ENCODE assay signal across 9 cellular contexts in the genomic region with DNA sequence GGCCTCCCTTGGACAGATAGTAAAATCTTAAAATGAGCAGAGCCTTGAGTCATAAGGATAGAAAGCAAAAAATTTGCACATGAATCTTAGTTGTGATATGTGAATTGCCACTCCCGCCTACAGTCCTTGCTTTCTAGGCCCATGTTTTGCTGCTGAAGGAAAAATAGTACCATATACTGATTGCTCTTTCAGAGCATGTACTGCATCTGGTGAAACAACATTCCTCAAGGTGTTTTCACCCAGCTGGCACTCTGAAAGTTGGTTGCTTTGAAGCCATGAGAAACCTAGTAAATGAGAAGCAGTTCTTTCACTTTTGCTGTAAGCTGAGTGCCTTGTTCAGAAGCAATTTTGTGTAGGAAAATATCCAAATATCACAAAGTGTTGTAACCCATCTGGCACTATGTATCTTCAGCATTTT. TPM values are rescaled to one million over a fixed set of nuclear protein-coding genes. Genes with fewer than 3 reads are reported as not detected.
DNase-seq lines count a peak whose midpoint lies in the region; ATAC-seq lines count a peak whose summit lies in the region.
"Had no signal": no experiment of that assay in that cellular context is flagged by ENCODE, and none has a peak within 500 bp of the region (broad histone marks: within the 10 kb centered on the region; RNA-seq: fewer than 3 reads in every experiment).

No MANE protein-coding gene starts in this region.

- intact Hi-C loops in left cardiac atrium (cut with DNase I): loop anchor here in 1 of 2 donors (5.0 kb wide), 1 partner anchor 38 kb away; no protein-coding TSS in a partner anchor
- intact Hi-C loops in Right ventricle myocardium superior (cut with DNase I): no loop called here

- no peaks in the 10 kb centered on the region for H3K9me3 ChIP-seq in adipocyte (ENCODE audit: control insufficient read depth, low read length)
- H3K9me3 ChIP-seq in thymus (ENCODE audit: control insufficient read depth): no peaks in the 10 kb centered on the region

- H3K36me3 ChIP-seq in adipocyte (ENCODE audit: control insufficient read depth, insufficient read depth, low read length, severe bottlenecking): peaks cover 47% of the 10 kb centered on the region
- H3K36me3 ChIP-seq in thymus (ENCODE audit: control insufficient read depth, insufficient read depth): peaks cover 27% of the 10 kb centered on the region

- H3K4me1 ChIP-seq in adipocyte (ENCODE audit: control insufficient read depth, insufficient read depth, low read length): peaks cover 51% of the 10 kb centered on the region
- no peaks in the 10 kb centered on the region for H3K4me1 ChIP-seq in thymus (ENCODE audit: control insufficient read depth, insufficient read depth, low read length)

- ATAC-seq in left cardiac atrium (peak; percentile 29 to 39), Right ventricle myocardium superior (ENCODE audit: poor library complexity) (no peak), HG03025 (IDR thresholded peaks at IDR 0.05; ENCODE audit: low FRiP score, unreplicated experiment) (peak; percentile 72)

- H3K27me3 ChIP-seq in adipocyte (replicated peaks; ENCODE audit: control insufficient read depth, insufficient read depth, low read length): no peaks in the 10 kb centered on the region
- no peaks in the 10 kb centered on the region for H3K27me3 ChIP-seq in thymus (ENCODE audit: control insufficient read depth, insufficient read depth)

- H3K4me3 ChIP-seq in adipocyte (ENCODE audit: low read length) (peak overlapping the region; percentile 14), thymus (ENCODE audit: low read length) (no peak overlapping the region)

- 94% methylated on average over 1 of the region's 1 CpG for WGBS in thymus

- H3K9ac ChIP-seq in adipocyte (ENCODE audit: low read length): peak overlapping the region; percentile 39

- DNase-seq in left cardiac atrium (no peak), Right ventricle myocardium superior (no peak), adipocyte (ENCODE audit: low read depth) (peak; percentile 18), 8988T (no peak), NOMO-1 treated with DMSO at 0.1 percent for 48 hours (lab: John Stamatoyannopoulos, UW; ENCODE audit: unreplicated experiment) (no peak), DMS153 treated with DMSO at 0.1 percent for 48 hours (lab: John Stamatoyannopoulos, UW; ENCODE audit: unreplicated experiment) (no peak)
- DNase-seq: activated naive CD8-positive, alpha-beta T cell treated with anti-CD3 and anti-CD28 coated beads, Interleukin-2, amount 10 ng/mL, durations not matched to agents 7 days and 5 days had no signal

- H3K27ac ChIP-seq in thymus (ENCODE audit: low read depth): peak overlapping the region; percentile 5

RNA-seq across cellular contexts. Expression of gene CDC37L1, which starts 10.3 kb away (rescaled TPM):
- total RNA-seq in left cardiac atrium: 10 to 100 TPM; 32.5 to 41.6 TPM
- total RNA-seq in Right ventricle myocardium superior: 40.2 TPM
- 16.9 TPM for polyA plus RNA-seq in thymus

RNA-seq across cellular contexts. Expression of gene SPATA6L, which starts 23.4 kb away (rescaled TPM):
- total RNA-seq in left cardiac atrium (1 to 10 TPM in 1 of 2 donors, under 1 TPM in 1; 0.56 to 1.3 TPM), Right ventricle myocardium superior (0.35 TPM)
- 1.2 TPM for polyA plus RNA-seq in thymus

RNA-seq across cellular contexts. Expression of gene PLPP6, which starts 27.6 kb away (rescaled TPM):
- total RNA-seq in left cardiac atrium (1 to 10 TPM; 3.1 to 3.4 TPM), Right ventricle myocardium superior (1.9 TPM)
- 12.4 TPM for polyA plus RNA-seq in thymus

RNA-seq across cellular contexts. Expression of gene AK3, which starts 51.3 kb away (rescaled TPM):
- total RNA-seq in left cardiac atrium (10 to 100 TPM; 91.1 to 98.8 TPM), Right ventricle myocardium superior (203 TPM)
- 85.7 TPM for polyA plus RNA-seq in thymus
